Comparison of ENCODE assay signal across 11 cellular contexts in the genomic region with DNA sequence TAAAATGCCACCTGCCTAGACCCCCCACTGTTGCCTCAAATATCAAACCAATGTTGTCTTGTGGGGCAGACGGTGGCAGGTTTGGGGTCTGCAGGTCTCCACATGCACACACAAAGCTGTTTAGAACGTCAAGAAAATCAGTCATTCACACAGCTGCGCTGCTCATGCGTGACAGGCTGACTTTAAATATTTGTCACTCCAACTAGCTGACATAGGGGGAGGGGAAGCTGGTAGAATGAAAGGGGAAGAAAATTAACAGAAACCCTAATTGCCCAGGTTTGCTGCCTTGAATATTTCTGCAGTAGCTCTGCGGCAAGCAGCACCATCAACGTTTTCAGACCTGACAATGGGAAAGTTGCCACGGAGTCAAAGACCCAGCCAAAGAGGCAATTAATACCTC.
DNase-seq lines count a peak whose midpoint lies in the region; ATAC-seq and TF ChIP-seq lines count a peak whose summit lies in the region.
"Had no signal": no experiment of that assay in that cellular context is flagged by ENCODE, and none has a peak within 500 bp of the region (broad histone marks: within the 10 kb centered on the region; RNA-seq: fewer than 3 reads in every experiment).

No MANE protein-coding gene starts in this region.

- no peak overlapping the region for H3K27ac Mint-ChIP-seq in progenitor cell of endocrine pancreas
- H3K27ac Mint-ChIP-seq: activated naive CD4-positive, alpha-beta T cell treated with anti-CD3 and anti-CD28 coated beads, Interleukin-2, amount 10 ng/mL, durations not matched to agents 7 days and 5 days had no signal

- no peaks in the 10 kb centered on the region for H3K36me3 Mint-ChIP-seq in progenitor cell of endocrine pancreas (ENCODE audit: insufficient read depth)
- H3K36me3 Mint-ChIP-seq: activated naive CD4-positive, alpha-beta T cell treated with anti-CD3 and anti-CD28 coated beads, Interleukin-2, amount 10 ng/mL, durations not matched to agents 7 days and 5 days had no signal

- H3K4me1 Mint-ChIP-seq in progenitor cell of endocrine pancreas (ENCODE audit: low read depth) = peaks cover 22% of the 10 kb centered on the region

- DNase-seq in DMS 273 (lab: John Stamatoyannopoulos, UW; ENCODE audit: unreplicated experiment) = peak; percentile 5
- no peak for DNase-seq in DMS 273 treated with DMSO at 0.1 percent for 48 hours (lab: John Stamatoyannopoulos, UW)
- DNase-seq in NCI-H2171 (lab: John Stamatoyannopoulos, UW) = peak; percentile 9
- DNase-seq in progenitor cell of endocrine pancreas (ENCODE audit: low spot score, unreplicated experiment) = no peak
- DNase-seq in SW480 (ENCODE audit: low spot score) = no peak
- no peak for DNase-seq in AG08396 (ENCODE audit: low spot score)
- DNase-seq: activated naive CD4-positive, alpha-beta T cell treated with anti-CD3 and anti-CD28 coated beads, Interleukin-2, amount 10 ng/mL, durations not matched to agents 7 days and 5 days; esophagus squamous epithelium; T-helper 2 cell had no signal

- ATAC-seq in HG02885 (IDR thresholded peaks at IDR 0.05; ENCODE audit: poor library complexity, unreplicated experiment) (peak; percentile 60), HG02840 (IDR thresholded peaks at IDR 0.05; ENCODE audit: low FRiP score, unreplicated experiment) (no peak)

- TF ChIP-seq CTCF in progenitor cell of endocrine pancreas (IDR thresholded peaks at IDR 0.05; ENCODE audit: unreplicated experiment) = no peak

- peak overlapping the region; percentile 42 for H3K4me3 Mint-ChIP-seq in progenitor cell of endocrine pancreas (ENCODE audit: low read depth)
- H3K4me3 Mint-ChIP-seq: activated naive CD4-positive, alpha-beta T cell treated with anti-CD3 and anti-CD28 coated beads, Interleukin-2, amount 10 ng/mL, durations not matched to agents 7 days and 5 days had no signal

- H3K9me3 Mint-ChIP-seq in progenitor cell of endocrine pancreas (ENCODE audit: low read depth) = no peaks in the 10 kb centered on the region
- H3K9me3 Mint-ChIP-seq: activated naive CD4-positive, alpha-beta T cell treated with anti-CD3 and anti-CD28 coated beads, Interleukin-2, amount 10 ng/mL, durations not matched to agents 7 days and 5 days had no signal

- peaks cover 62% of the 10 kb centered on the region for H3K27me3 Mint-ChIP-seq in progenitor cell of endocrine pancreas

Comparison
In these comparisons a context has a peak if more than half of its experiments do, and no peak if none do; other contexts are left out.
1. DNase-seq: peak in DMS 273 (single experiment) and NCI-H2171 (single experiment); none in DMS 273 treated with DMSO at 0.1 percent for 48 hours (single experiment), progenitor cell of endocrine pancreas (single experiment), SW480 (single experiment) and AG08396 (single experiment).